8 cellular contexts compared by ENCODE assay signal in genomic region chr6:42449917-42450313, GRCh38. TPM values are rescaled to one million over a fixed set of nuclear protein-coding genes. Genes with fewer than 3 reads are reported as not detected.
DNase-seq lines count a peak whose midpoint lies in the region; ATAC-seq and TF ChIP-seq lines count a peak whose summit lies in the region.

No MANE protein-coding gene starts in this region.

- H3K4me3 Mint-ChIP-seq in CD14-positive monocyte = peak overlapping the region; percentile 98 to 100
- peak overlapping the region; percentile 89 to 100 (median 97) for H3K4me3 Mint-ChIP-seq in naive thymus-derived CD4-positive, alpha-beta T cell

- H3K9me3 Mint-ChIP-seq in CD14-positive monocyte = peaks cover 0 to 3% (median 0%) of the 10 kb centered on the region in 7 donors
- H3K9me3 Mint-ChIP-seq in naive thymus-derived CD4-positive, alpha-beta T cell = no peaks in the 10 kb centered on the region

- peaks cover 6 to 14% (median 12%) of the 10 kb centered on the region in 3 donors for H3K27me3 Mint-ChIP-seq in CD14-positive monocyte (ENCODE audit: low read depth in 3 of 3)
- peaks cover 0 to 11% (median 0%) of the 10 kb centered on the region in 5 donors for H3K27me3 Mint-ChIP-seq in naive thymus-derived CD4-positive, alpha-beta T cell

- H3K4me1 Mint-ChIP-seq in CD14-positive monocyte = peaks cover 64% of the 10 kb centered on the region
- peaks cover 53 to 69% (median 60%) of the 10 kb centered on the region in 7 donors for H3K4me1 Mint-ChIP-seq in naive thymus-derived CD4-positive, alpha-beta T cell

- H3K36me3 Mint-ChIP-seq in CD14-positive monocyte = peaks cover 11 to 20% of the 10 kb centered on the region in 2 donors
- peaks cover 4 to 35% (median 11%) of the 10 kb centered on the region in 5 donors for H3K36me3 Mint-ChIP-seq in naive thymus-derived CD4-positive, alpha-beta T cell

- ATAC-seq in naive thymus-derived CD4-positive, alpha-beta T cell = no peak
- ATAC-seq in GM18909 (IDR thresholded peaks at IDR 0.05; ENCODE audit: poor library complexity, unreplicated experiment) = no peak
- no peak for ATAC-seq in GM21447 (IDR thresholded peaks at IDR 0.05; ENCODE audit: unreplicated experiment)

- DNase-seq in CD14-positive monocyte (ENCODE audit: low spot score) (no peak), breast epithelium (ENCODE audit: low spot score in 2 of 2) (no peak), T1000 (lab: John Stamatoyannopoulos, UW) (no peak), NCI-H1436 treated with DMSO at 0.1 percent for 48 hours (lab: John Stamatoyannopoulos, UW) (no peak)
- no peak for DNase-seq in naive thymus-derived CD4-positive, alpha-beta T cell

- H3K27ac Mint-ChIP-seq in CD14-positive monocyte = peak overlapping the region in 6 of 7 donors; percentile 74 to 97 (median 86)
- peak overlapping the region; percentile 8 to 96 (median 92) for H3K27ac Mint-ChIP-seq in naive thymus-derived CD4-positive, alpha-beta T cell

- no peak for TF ChIP-seq POLR2A in breast epithelium (IDR thresholded peaks at IDR 0.05)

- CTCF ChIA-PET in naive thymus-derived CD4-positive, alpha-beta T cell (lab: Charles Lee) = interaction anchor here (0.7 to 1.5 kb wide), 7 partner anchors 8 to 141 kb away, joined by 3 to 7 read pairs (median 4); no protein-coding TSS in a partner anchor

- intact Hi-C loops in CD14-positive monocyte (cut with micrococcal nuclease) = loop anchor here (5.0 to 10.0 kb wide), 5 partner anchors 33 to 97 kb away; no protein-coding TSS in a partner anchor
- intact Hi-C loops in breast epithelium (cut with DNase I; ENCODE audit: low total_unique reads) = loop anchor here (5.0 kb wide), 1 partner anchor 1157 kb away; no protein-coding TSS in a partner anchor
- intact Hi-C loops in naive thymus-derived CD4-positive, alpha-beta T cell (cut with micrococcal nuclease) = loop anchor here (1.0 to 5.0 kb wide), 11 partner anchors 21 to 1807 kb away; partner anchors contain the start of genes RPL7L1 (in 1 of the 2), SLC35B2 (in 1 of the 2) and UBR2 (in 1 of the 2)

- H3K9me3 ChIP-seq in KOPT-K1 (ENCODE audit: insufficient read depth, low read length, poor library complexity, severe bottlenecking) (no peaks in the 10 kb centered on the region), breast epithelium (no peaks in the 10 kb centered on the region)
- no peaks in the 10 kb centered on the region for H3K9me3 ChIP-seq in naive thymus-derived CD4-positive, alpha-beta T cell (ENCODE audit: control insufficient read depth in 2 of 3, low read length in 3 of 3)

- H3K27ac ChIP-seq in KOPT-K1 (ENCODE audit: low read depth, low read length, poor library complexity, severe bottlenecking) (peak overlapping the region; percentile 93), breast epithelium (peak overlapping the region in 1 of 2 donors; percentile 70)
- peak overlapping the region; percentile 71 for H3K27ac ChIP-seq in naive thymus-derived CD4-positive, alpha-beta T cell (ENCODE audit: low read depth, low read length)

- no peaks in the 10 kb centered on the region for H3K36me3 ChIP-seq in KOPT-K1 (ENCODE audit: insufficient read depth, low read length)
- no peaks in the 10 kb centered on the region for H3K36me3 ChIP-seq in breast epithelium
- peaks cover 0 to 9% (median 0%) of the 10 kb centered on the region in 3 experiments for H3K36me3 ChIP-seq in naive thymus-derived CD4-positive, alpha-beta T cell (ENCODE audit: control insufficient read depth in 2 of 3, insufficient read depth in 3 of 3, low read length in 3 of 3)

- peak overlapping the region; percentile 76 to 85 (median 81) for H3K4me3 ChIP-seq in breast epithelium
- peak overlapping the region; percentile 80 for H3K4me3 ChIP-seq in naive thymus-derived CD4-positive, alpha-beta T cell (ENCODE audit: low read length)

- H3K4me1 ChIP-seq in breast epithelium = no peaks in the 10 kb centered on the region
- peaks cover 10 to 20% of the 10 kb centered on the region in 2 donors for H3K4me1 ChIP-seq in naive thymus-derived CD4-positive, alpha-beta T cell (ENCODE audit: control insufficient read depth in 2 of 2, insufficient read depth in 2 of 2, low read length in 2 of 2)

- no peaks in the 10 kb centered on the region for H3K27me3 ChIP-seq in breast epithelium
- H3K27me3 ChIP-seq in naive thymus-derived CD4-positive, alpha-beta T cell (ENCODE audit: control insufficient read depth in 2 of 2, insufficient read depth in 2 of 2, low read length in 2 of 2) = no peaks in the 10 kb centered on the region

- TF ChIP-seq CTCF in CD14-positive monocyte (IDR thresholded peaks at IDR 0.05) (no peak), breast epithelium (IDR thresholded peaks at IDR 0.05) (no peak)

- POLR2A ChIA-PET in naive thymus-derived CD4-positive, alpha-beta T cell (lab: Charles Lee) = interaction anchor here (0.8 to 9.1 kb wide), 12 partner anchors 8 to 1797 kb away, joined by 3 to 211 read pairs (median 6); partner anchors contain the start of genes HSP90AB1 and UBR2

RNA-seq across cellular contexts. Expression of gene TRERF1, which starts 1.8 kb away (rescaled TPM):
- polyA plus RNA-seq in CD14-positive monocyte = 1 to 10 TPM in 1 of 2 donors, under 1 TPM in 1; 0.58 to 2.0 TPM
- 1 to 10 TPM; 3.9 to 5.4 (median 4.1) TPM for total RNA-seq in breast epithelium
- total RNA-seq in naive thymus-derived CD4-positive, alpha-beta T cell = 10 to 100 TPM; 20.7 to 32.4 (median 27.1) TPM
- 1 to 10 TPM; 4.8 to 7.5 TPM for polyA plus RNA-seq in naive thymus-derived CD4-positive, alpha-beta T cell
